ENCODE assay signal across 27 cellular contexts in genomic region chr18:10682368-10682714, GRCh38.
DNase-seq lines count a peak whose midpoint lies in the region; ATAC-seq, FAIRE-seq and TF ChIP-seq lines count a peak whose summit lies in the region.
"Had no signal": no experiment of that assay in that cellular context is flagged by ENCODE, and none has a peak within 500 bp of the region (broad histone marks: within the 10 kb centered on the region; RNA-seq: fewer than 3 reads in every experiment).

No MANE protein-coding gene starts in this region.

- H3K36me3 ChIP-seq in GM12878 (ENCODE audit: control insufficient read depth in 2 of 2, insufficient read depth in 2 of 2, low read length in 1 of 2) (peaks cover 0 to 3% of the 10 kb centered on the region in 2 experiments; a peak in 2 of 4 replicates), neural progenitor cell (no peaks in the 10 kb centered on the region)
- H3K36me3 ChIP-seq: ascending aorta had no signal

- H3K4me3 ChIP-seq in GM12878 (no peak overlapping the region), neural progenitor cell (no peak overlapping the region)
- H3K4me3 ChIP-seq: ascending aorta, MG63 had no signal

- intact Hi-C loops in GM12878 (cut with micrococcal nuclease; ENCODE audit: unreplicated experiment): loop anchor here (10.0 kb wide), 1 partner anchor 118 kb away; no protein-coding TSS in a partner anchor

- peak; percentile 21; the same call in 1 of the 2 replicates for TF ChIP-seq RAD21 in GM12878 (IDR thresholded peaks at IDR 0.05; ENCODE audit: insufficient read depth, low read depth, low read length)

- no peak for ATAC-seq in GM12878
- ATAC-seq in activated CD4-positive, CD25-positive, alpha-beta regulatory T cell treated with anti-CD3 and anti-CD28 coated beads, Interleukin-2, amount 50 U/mL, for 24 hours: no peak
- ATAC-seq: CD8-positive, alpha-beta T cell; left ventricle myocardium superior; naive thymus-derived CD4-positive, alpha-beta T cell had no signal

- H3K79me2 ChIP-seq in GM12878 (ENCODE audit: control insufficient read depth, insufficient read depth, low read length) (no peaks in the 10 kb centered on the region), neural progenitor cell (ENCODE audit: low read depth) (no peaks in the 10 kb centered on the region)

- no peak overlapping the region for H3K27ac Mint-ChIP-seq in neural progenitor cell
- H3K27ac Mint-ChIP-seq: activated naive CD8-positive, alpha-beta T cell treated with anti-CD3 and anti-CD28 coated beads for 36 hours; CD8-positive, alpha-beta T cell; naive thymus-derived CD4-positive, alpha-beta T cell; stimulated activated naive CD8-positive, alpha-beta T cell treated with anti-CD3 and anti-CD28 coated beads, Interleukin-15, Interleukin-2, amounts not matched to agents 100 ng/mL and 50 ng/mL, for 24 hours had no signal

- H2AFZ ChIP-seq in GM12878 (ENCODE audit: control insufficient read depth, low read depth, low read length) (no peak overlapping the region), neural progenitor cell (replicated peaks) (no peak overlapping the region)

- peaks cover 2% of the 10 kb centered on the region for H3K9me3 Mint-ChIP-seq in neural progenitor cell
- H3K9me3 Mint-ChIP-seq: activated naive CD8-positive, alpha-beta T cell treated with anti-CD3 and anti-CD28 coated beads for 36 hours; CD8-positive, alpha-beta T cell; naive thymus-derived CD4-positive, alpha-beta T cell; stimulated activated naive CD8-positive, alpha-beta T cell treated with anti-CD3 and anti-CD28 coated beads, Interleukin-15, Interleukin-2, amounts not matched to agents 100 ng/mL and 50 ng/mL, for 24 hours had no signal

- no peak for FAIRE-seq in GM12878 (lab: Jason Lieb, UNC)
- FAIRE-seq: endothelial cell of umbilical vein, islet of Langerhans had no signal

- H3K27me3 Mint-ChIP-seq in neural progenitor cell (ENCODE audit: insufficient read depth, low read depth): no peaks in the 10 kb centered on the region
- H3K27me3 Mint-ChIP-seq: activated naive CD8-positive, alpha-beta T cell treated with anti-CD3 and anti-CD28 coated beads for 36 hours; stimulated activated naive CD8-positive, alpha-beta T cell treated with anti-CD3 and anti-CD28 coated beads, Interleukin-15, Interleukin-2, amounts not matched to agents 100 ng/mL and 50 ng/mL, for 24 hours had no signal

- H3K36me3 Mint-ChIP-seq in neural progenitor cell: peaks cover 4% of the 10 kb centered on the region
- H3K36me3 Mint-ChIP-seq: activated naive CD8-positive, alpha-beta T cell treated with anti-CD3 and anti-CD28 coated beads for 36 hours; CD8-positive, alpha-beta T cell; naive thymus-derived CD4-positive, alpha-beta T cell had no signal

- H3K27me3 ChIP-seq in GM12878 (replicated peaks in 1 of 2; ENCODE audit: control insufficient read depth in 2 of 2, insufficient read depth in 2 of 2, low read length in 1 of 2) (no peaks in the 10 kb centered on the region), neural progenitor cell (no peaks in the 10 kb centered on the region)
- H3K27me3 ChIP-seq: ascending aorta, MG63 had no signal

- no peaks in the 10 kb centered on the region for H4K20me1 ChIP-seq in GM12878 (ENCODE audit: control insufficient read depth, insufficient read depth)
- H4K20me1 ChIP-seq in neural progenitor cell (ENCODE audit: low read depth): no peaks in the 10 kb centered on the region

- POLR2A ChIA-PET in GM12878 (lab: Charles Lee): no interaction called here

- no peaks in the 10 kb centered on the region for H3F3A ChIP-seq in neural progenitor cell (ENCODE audit: low read depth)

- H3K9me3 ChIP-seq in GM12878 (replicated peaks; ENCODE audit: control insufficient read depth, insufficient read depth, low read length): no peaks in the 10 kb centered on the region; the same call in 2 of the 3 replicates
- no peaks in the 10 kb centered on the region for H3K9me3 ChIP-seq in neural progenitor cell (ENCODE audit: low read depth)
- H3K9me3 ChIP-seq: ascending aorta, MG63 had no signal

- 0 out of 6 replicates have a peak, but pooled peaks of 1 of the 3 experiments have one; percentile 11 for TF ChIP-seq CTCF in GM12878 (IDR thresholded peaks at IDR 0.05 in 2 of 3, conservative IDR thresholded peaks at IDR 0.05 in 1 of 3; ENCODE audit: control insufficient read depth in 2 of 3, extremely low read depth in 1 of 3, insufficient read depth in 1 of 3, low read depth in 3 of 3, low read length in 3 of 3)
- peak; percentile 4 for TF ChIP-seq CTCF in neural progenitor cell (IDR thresholded peaks at IDR 0.05)

- H3K4me1 Mint-ChIP-seq in neural progenitor cell: peaks cover 11% of the 10 kb centered on the region
- H3K4me1 Mint-ChIP-seq: activated naive CD8-positive, alpha-beta T cell treated with anti-CD3 and anti-CD28 coated beads for 36 hours; naive thymus-derived CD4-positive, alpha-beta T cell had no signal

- no peak overlapping the region for H3K4me3 Mint-ChIP-seq in neural progenitor cell
- H3K4me3 Mint-ChIP-seq: activated naive CD8-positive, alpha-beta T cell treated with anti-CD3 and anti-CD28 coated beads for 36 hours; CD8-positive, alpha-beta T cell; naive thymus-derived CD4-positive, alpha-beta T cell; stimulated activated naive CD8-positive, alpha-beta T cell treated with anti-CD3 and anti-CD28 coated beads, Interleukin-15, Interleukin-2, amounts not matched to agents 100 ng/mL and 50 ng/mL, for 24 hours had no signal

- RAD21 ChIA-PET in GM12878 (lab: Charles Lee; ENCODE audit: unreplicated experiment): no interaction called here

- no peaks in the 10 kb centered on the region; the same call in 1 of the 2 replicates for H3K4me1 ChIP-seq in GM12878 (ENCODE audit: control insufficient read depth, insufficient read depth, low read length)
- no peaks in the 10 kb centered on the region for H3K4me1 ChIP-seq in neural progenitor cell
- H3K4me1 ChIP-seq: ascending aorta had no signal

- H3K4me2 ChIP-seq in GM12878 (ENCODE audit: control insufficient read depth, insufficient read depth) (no peak overlapping the region), neural progenitor cell (no peak overlapping the region)

- no peak for TF ChIP-seq EP300 in GM12878 (IDR thresholded peaks at IDR 0.05; ENCODE audit: borderline replicate concordance in 1 of 2, control insufficient read depth in 1 of 2, low read depth in 2 of 2, low read length in 2 of 2)

- SMC1A ChIA-PET in GM12878 (lab: Charles Lee; ENCODE audit: uncharacterized antibody, unreplicated experiment): no interaction called here

- DNase-seq in DMS53 (lab: John Stamatoyannopoulos, UW): peak; percentile 22
- no peak for DNase-seq in DMS53 treated with DMSO at 0.1 percent for 48 hours (lab: John Stamatoyannopoulos, UW; ENCODE audit: unreplicated experiment)
- peak; percentile 58 for DNase-seq in HuH-7 (ENCODE audit: low spot score)
- no peak for DNase-seq in GM12878 (ENCODE audit: low read depth, low spot score)
- DNase-seq in neural progenitor cell (ENCODE audit: low spot score): no peak
- DNase-seq in NCI-H345 treated with DMSO at 0.1 percent for 48 hours (lab: John Stamatoyannopoulos, UW; ENCODE audit: unreplicated experiment): no peak
- no peak for DNase-seq in stimulated activated CD4-positive, alpha-beta T cell treated with anti-CD3 and anti-CD28 coated beads, Interleukin-4, amount 100 ng/mL, for 4 hours
- DNase-seq: 8988T; activated CD4-positive, alpha-beta T cell treated with anti-CD3 and anti-CD28 coated beads for 48 hours; activated CD8-positive, alpha-beta memory T cell treated with anti-CD3 and anti-CD28 coated beads for 24 hours; activated effector memory CD4-positive, alpha-beta T cell treated with Interleukin-2 at 50 U/mL for 16 hours; activated naive CD8-positive, alpha-beta T cell treated with anti-CD3 and anti-CD28 coated beads for 36 hours; CD8-positive, alpha-beta T cell; left ventricle myocardium superior; MG63; midbrain; naive thymus-derived CD4-positive, alpha-beta T cell; NCI-H1417 treated with DMSO at 0.1 percent for 48 hours; NCI-H2081; NCI-H345; NCI-H774; occipital lobe had no signal

- WGBS in GM12878 (ENCODE audit: insufficient coverage, insufficient replicate concordance, low lambda C conversion rate, missing lambda C conversion rate): 38% methylated on average over 7 of the region's 7 CpGs

- in situ Hi-C loops in GM12878 (cut with MboI): no loop called here

- no peak overlapping the region for H3K27ac ChIP-seq in GM12878 (ENCODE audit: control insufficient read depth, insufficient read depth)
- H3K27ac ChIP-seq in neural progenitor cell: no peak overlapping the region
- H3K27ac ChIP-seq: ascending aorta had no signal

- CTCF ChIA-PET in GM12878 (lab: Yijun Ruan, JAX): no interaction called here

- TF ChIP-seq POLR2A in GM12878 (IDR thresholded peaks at IDR 0.05; ENCODE audit: low read depth, low read length): no peak

- no TSS peak for BruUV-seq in GM12878 (replicated peaks; lab: Mats Ljungman, UMichigan)

- H3K9ac ChIP-seq in GM12878 (ENCODE audit: control insufficient read depth, insufficient read depth, low read length) (no peak overlapping the region), neural progenitor cell (no peak overlapping the region)

TF ChIP-seq in GM12878, 131 proteins besides CTCF, POLR2A, EP300 and RAD21:
- TF ChIP-seq SREBF1 (IDR thresholded peaks at IDR 0.05; ENCODE audit: low read length) (no peak), RBBP5 (conservative IDR thresholded peaks at IDR 0.05) (no peak), ZNF207 (IDR thresholded peaks at IDR 0.05; ENCODE audit: borderline replicate concordance) (no peak), FOXM1 (IDR thresholded peaks at IDR 0.05; ENCODE audit: low read depth, low read length) (no peak)
TF ChIP-seq in GM12878: peak in this region for 0.

Comparison
In these comparisons a context has a peak if more than half of its experiments do, and no peak if none do; other contexts are left out.
1. DNase-seq: peak in DMS53 (single experiment) and HuH-7 (single experiment); none in DMS53 treated with DMSO at 0.1 percent for 48 hours (single experiment), GM12878 (single experiment), neural progenitor cell (single experiment), NCI-H345 treated with DMSO at 0.1 percent for 48 hours (single experiment) and stimulated activated CD4-positive, alpha-beta T cell treated with anti-CD3 and anti-CD28 coated beads, Interleukin-4, amount 100 ng/mL, for 4 hours (0 of 2).